In the genomic region with DNA sequence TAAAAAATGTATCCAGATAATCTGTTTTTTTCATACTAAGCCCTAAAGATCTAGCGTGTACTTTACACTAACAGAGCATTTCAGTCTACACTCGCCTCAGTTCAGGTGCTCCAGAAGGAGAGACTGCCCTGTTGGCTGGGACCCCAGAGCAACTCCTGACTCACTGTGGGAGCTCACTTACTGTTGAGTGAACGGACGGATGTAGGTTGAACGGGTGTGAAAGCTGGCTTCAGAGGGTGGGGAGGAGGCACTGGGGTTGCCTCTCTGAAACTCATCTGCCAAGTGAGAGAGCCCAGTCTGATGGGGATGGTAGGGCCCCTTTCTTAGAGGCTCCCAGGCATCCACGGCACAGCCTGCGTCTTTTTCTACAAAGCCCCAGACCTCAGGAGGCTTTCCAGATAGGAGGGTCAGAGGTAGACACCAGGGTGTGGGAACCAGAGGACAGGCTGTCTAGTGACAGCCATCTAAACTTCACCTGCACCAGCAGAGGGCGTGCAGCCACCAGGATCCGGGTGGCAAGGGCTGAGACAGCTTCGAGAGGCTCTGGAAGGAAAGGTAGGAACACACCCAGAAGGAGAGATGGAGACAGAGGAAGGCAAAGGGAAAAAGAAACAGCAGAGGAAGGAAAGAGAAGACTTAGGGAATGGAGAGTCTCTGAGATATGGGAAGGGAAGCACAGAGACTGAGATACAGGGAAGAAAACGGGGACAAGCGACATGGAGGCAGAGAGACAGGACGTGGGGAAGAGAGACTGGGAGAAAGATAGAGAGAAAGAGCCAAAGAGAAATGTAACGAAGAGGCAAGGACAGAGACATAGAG, we compare ENCODE assay signal across 8 cellular contexts. TPM values are rescaled to one million over a fixed set of nuclear protein-coding genes. Genes with fewer than 3 reads are reported as not detected.
DNase-seq lines count a peak whose midpoint lies in the region; ATAC-seq, FAIRE-seq and TF ChIP-seq lines count a peak whose summit lies in the region.

No MANE protein-coding gene starts in this region.

- TF ChIP-seq CTCF in endothelial cell of umbilical vein (IDR thresholded peaks at IDR 0.05; ENCODE audit: extremely low read depth in 1 of 2, insufficient read depth in 1 of 2, low read depth in 1 of 2, low read length in 2 of 2): peak; percentile 68 to 81

- intact Hi-C loops in endothelial cell of umbilical vein (cut with micrococcal nuclease): loop anchor here (1.0 to 2.0 kb wide), 2 partner anchors 29 to 52 kb away; a partner anchor contains a TSS

- dilution Hi-C loops in endothelial cell of umbilical vein (cut with MboI; ENCODE audit: extremely low pct_ligation_motif_present, low sequenced_read_pairs): no loop called here

- TF ChIP-seq POLR2A in endothelial cell of umbilical vein (IDR thresholded peaks at IDR 0.05; ENCODE audit: low read depth, low read length): no peak

- POLR2A ChIA-PET in endothelial cell of umbilical vein (lab: Charles Lee): no interaction called here

- peak; percentile 91 for FAIRE-seq in endothelial cell of umbilical vein (lab: Jason Lieb, UNC)

- H3K9ac ChIP-seq in NT2/D1 (ENCODE audit: insufficient read length, low read depth) (no peak overlapping the region), endothelial cell of umbilical vein (replicated peaks; ENCODE audit: extremely low read depth, insufficient read depth, low read length) (no peak overlapping the region)

- H3K4me1 ChIP-seq in NT2/D1 (ENCODE audit: insufficient read depth, insufficient read length) (peaks cover 14% of the 10 kb centered on the region), endothelial cell of umbilical vein (ENCODE audit: control insufficient read depth, extremely low read depth, insufficient read depth, low read length) (no peaks in the 10 kb centered on the region)

- H3K4me2 ChIP-seq in endothelial cell of umbilical vein (ENCODE audit: insufficient read depth, low read length): no peak overlapping the region

- H3K27me3 ChIP-seq in NT2/D1 (ENCODE audit: insufficient read depth, insufficient read length) (no peaks in the 10 kb centered on the region), endothelial cell of umbilical vein (ENCODE audit: control insufficient read depth in 2 of 2, insufficient read depth in 2 of 2, low read length in 2 of 2) (peaks cover 0 to 2% of the 10 kb centered on the region in 2 experiments)

- DNase-seq in DMS53 treated with DMSO at 0.1 percent for 48 hours (lab: John Stamatoyannopoulos, UW; ENCODE audit: unreplicated experiment) (peak; percentile 62), HT1080 (ENCODE audit: low read depth) (peak; percentile 62), NT2/D1 (ENCODE audit: low read depth, low spot score) (peak; percentile 40), endothelial cell of umbilical vein (ENCODE audit: low read depth, low spot score) (peak; percentile 55), myocyte (ENCODE audit: low read depth) (peak; percentile 80)
- DNase-seq in activated CD8-positive, alpha-beta memory T cell treated with anti-CD3 and anti-CD28 coated beads, Interleukin-2, amount 50 U/mL, for 24 hours (ENCODE audit: extremely low read depth): peak; percentile 29
- DNase-seq in stimulated activated CD8-positive, alpha-beta memory T cell treated with anti-CD3 and anti-CD28 coated beads, Interleukin-7, amount 100 ng/mL, for 24 hours (ENCODE audit: low read depth): peak; percentile 46

- no TSS peak for BruUV-seq in endothelial cell of umbilical vein (replicated peaks; lab: Mats Ljungman, UMichigan)

- CTCF ChIA-PET in endothelial cell of umbilical vein (lab: Charles Lee): interaction anchor here (0.6 to 1.9 kb wide), 17 partner anchors 13 to 155 kb away, joined by 3 to 11 read pairs (median 3); a partner anchor contains a TSS

- H3K9me3 ChIP-seq in NT2/D1 (ENCODE audit: insufficient read depth, low read length) (no peaks in the 10 kb centered on the region), endothelial cell of umbilical vein (replicated peaks; ENCODE audit: control insufficient read depth, insufficient read depth, low read length) (no peaks in the 10 kb centered on the region)

- H4K20me1 ChIP-seq in endothelial cell of umbilical vein (replicated peaks; ENCODE audit: control insufficient read depth, extremely low read depth, insufficient read depth, low read length): no peaks in the 10 kb centered on the region

- H3K79me2 ChIP-seq in endothelial cell of umbilical vein (ENCODE audit: control insufficient read depth, insufficient read depth, low read length): no peaks in the 10 kb centered on the region

- ATAC-seq in GM21529 (IDR thresholded peaks at IDR 0.05; ENCODE audit: unreplicated experiment): no peak

- no peak overlapping the region for H3K27ac ChIP-seq in endothelial cell of umbilical vein (ENCODE audit: insufficient read depth, low read depth, low read length)

- no peak overlapping the region for H2AFZ ChIP-seq in endothelial cell of umbilical vein (ENCODE audit: low read depth, low read length)

- no peaks in the 10 kb centered on the region for H3K9me1 ChIP-seq in endothelial cell of umbilical vein (replicated peaks; ENCODE audit: control insufficient read depth, extremely low read depth, insufficient read depth, low read length)

- H3K4me3 ChIP-seq in NT2/D1 (ENCODE audit: insufficient read length, low read depth) (no peak overlapping the region), endothelial cell of umbilical vein (replicated peaks in 1 of 3; ENCODE audit: insufficient read depth in 1 of 3, low read depth in 1 of 3, low read length in 3 of 3) (no peak overlapping the region)

- H3K36me3 ChIP-seq in NT2/D1 (ENCODE audit: insufficient read depth, insufficient read length, low read length): no peaks in the 10 kb centered on the region
- no peaks in the 10 kb centered on the region for H3K36me3 ChIP-seq in endothelial cell of umbilical vein (ENCODE audit: control insufficient read depth in 2 of 2, extremely low read depth in 1 of 2, insufficient read depth in 2 of 2, low read length in 2 of 2)

RNA-seq across cellular contexts. Expression of a gene that starts 3.7 kb away (rescaled TPM):
- total RNA-seq in HT1080 (2014; rRNA removed; shearing (Covaris generic)): not detected in 2 replicates
- not detected in 2 replicates for polyA plus RNA-seq in HT1080 (2015; cell fraction: cytosol; rRNA removed)
- polyA plus RNA-seq in HT1080 (2015; cell fraction: nucleus; rRNA removed): not detected in 2 replicates
- not detected in 2 replicates for total RNA-seq in endothelial cell of umbilical vein
- polyA plus RNA-seq in endothelial cell of umbilical vein: 0.03 TPM in 1 of 2 replicates, not detected in the other
- polyA plus RNA-seq in endothelial cell of umbilical vein (2011; cell fraction: cytosol; rRNA removed): 0.06 TPM in 1 of 2 replicates, not detected in the other
- not detected in 2 replicates for polyA plus RNA-seq in endothelial cell of umbilical vein (2011; cell fraction: nucleus; rRNA removed)
- polyA plus RNA-seq in endothelial cell of umbilical vein (2012): not detected in 2 replicates
- polyA minus RNA-seq in endothelial cell of umbilical vein: not detected in 2 replicates
- not detected for polyA minus RNA-seq in endothelial cell of umbilical vein (2011; cell fraction: cytosol; rRNA and poly(A)+ RNA removed)
- not detected in 2 replicates for polyA minus RNA-seq in endothelial cell of umbilical vein (2011; cell fraction: nucleus; rRNA and poly(A)+ RNA removed)
- not detected in 2 replicates for total RNA-seq in myocyte
- not detected for polyA plus RNA-seq in myocyte (2012)

RNA-seq across cellular contexts. Expression of a gene that starts 28.1 kb away (rescaled TPM):
- total RNA-seq in HT1080 (2014; rRNA removed; shearing (Covaris generic)): not detected in 2 replicates
- not detected in 2 replicates for polyA plus RNA-seq in HT1080 (2015; cell fraction: cytosol; rRNA removed)
- polyA plus RNA-seq in HT1080 (2015; cell fraction: nucleus; rRNA removed): not detected in 2 replicates
- total RNA-seq in endothelial cell of umbilical vein (not detected in 2 replicates), myocyte (0.36 and 2.4 TPM in 2 replicates)
- 0.21 and 0.35 TPM in 2 replicates for polyA plus RNA-seq in endothelial cell of umbilical vein
- polyA plus RNA-seq in endothelial cell of umbilical vein (2011; cell fraction: cytosol; rRNA removed): 0.17 and 0.35 TPM in 2 replicates
- 0.41 TPM in 1 of 2 replicates, not detected in the other for polyA plus RNA-seq in endothelial cell of umbilical vein (2011; cell fraction: nucleus; rRNA removed)
- 0.32 and 0.89 TPM in 2 replicates for polyA plus RNA-seq in endothelial cell of umbilical vein (2012)
- polyA minus RNA-seq in endothelial cell of umbilical vein: 0.29 TPM in 1 of 2 replicates, not detected in the other
- not detected for polyA minus RNA-seq in endothelial cell of umbilical vein (2011; cell fraction: cytosol; rRNA and poly(A)+ RNA removed)
- not detected in 2 replicates for polyA minus RNA-seq in endothelial cell of umbilical vein (2011; cell fraction: nucleus; rRNA and poly(A)+ RNA removed)
- 0.84 TPM for polyA plus RNA-seq in myocyte (2012)

RNA-seq across cellular contexts. Expression of a gene that starts 29.6 kb away (rescaled TPM):
- 6.5 and 7.6 TPM in 2 replicates for total RNA-seq in HT1080 (2014; rRNA removed; shearing (Covaris generic))
- 1.9 and 2.2 TPM in 2 replicates for polyA plus RNA-seq in HT1080 (2015; cell fraction: cytosol; rRNA removed)
- polyA plus RNA-seq in HT1080 (2015; cell fraction: nucleus; rRNA removed): 1.5 and 1.6 TPM in 2 replicates
- total RNA-seq in endothelial cell of umbilical vein (89.4 and 93.3 TPM in 2 replicates), myocyte (43.8 and 45.3 TPM in 2 replicates)
- polyA plus RNA-seq in endothelial cell of umbilical vein: 60.3 and 60.9 TPM in 2 replicates
- 57.3 and 61.7 TPM in 2 replicates for polyA plus RNA-seq in endothelial cell of umbilical vein (2011; cell fraction: cytosol; rRNA removed)
- polyA plus RNA-seq in endothelial cell of umbilical vein (2011; cell fraction: nucleus; rRNA removed): 61.3 and 76.0 TPM in 2 replicates
- polyA plus RNA-seq in endothelial cell of umbilical vein (2012): 81.7 and 84.9 TPM in 2 replicates
- polyA minus RNA-seq in endothelial cell of umbilical vein: 65.8 and 75.7 TPM in 2 replicates
- polyA minus RNA-seq in endothelial cell of umbilical vein (2011; cell fraction: cytosol; rRNA and poly(A)+ RNA removed): 9.7 TPM
- polyA minus RNA-seq in endothelial cell of umbilical vein (2011; cell fraction: nucleus; rRNA and poly(A)+ RNA removed): 30.4 and 32.5 TPM in 2 replicates
- 34.8 TPM for polyA plus RNA-seq in myocyte (2012)

RNA-seq across cellular contexts. Expression of a gene that starts 31.5 kb away (rescaled TPM):
- not detected in 2 replicates for total RNA-seq in HT1080 (2014; rRNA removed; shearing (Covaris generic))
- not detected in 2 replicates for polyA plus RNA-seq in HT1080 (2015; cell fraction: cytosol; rRNA removed)
- polyA plus RNA-seq in HT1080 (2015; cell fraction: nucleus; rRNA removed): not detected in 2 replicates
- total RNA-seq in endothelial cell of umbilical vein (not detected in 2 replicates), myocyte (not detected in 2 replicates)
- polyA plus RNA-seq in endothelial cell of umbilical vein: not detected in 2 replicates
- not detected in 2 replicates for polyA plus RNA-seq in endothelial cell of umbilical vein (2011; cell fraction: cytosol; rRNA removed)
- not detected in 2 replicates for polyA plus RNA-seq in endothelial cell of umbilical vein (2011; cell fraction: nucleus; rRNA removed)
- polyA plus RNA-seq in endothelial cell of umbilical vein (2012): not detected in 2 replicates
- polyA minus RNA-seq in endothelial cell of umbilical vein: not detected in 2 replicates
- polyA minus RNA-seq in endothelial cell of umbilical vein (2011; cell fraction: cytosol; rRNA and poly(A)+ RNA removed): not detected
- polyA minus RNA-seq in endothelial cell of umbilical vein (2011; cell fraction: nucleus; rRNA and poly(A)+ RNA removed): not detected in 2 replicates
- polyA plus RNA-seq in myocyte (2012): not detected

RNA-seq across cellular contexts. Expression of a gene that starts 33.4 kb away (rescaled TPM):
- total RNA-seq in HT1080 (2014; rRNA removed; shearing (Covaris generic)): not detected in 2 replicates
- polyA plus RNA-seq in HT1080 (2015; cell fraction: cytosol; rRNA removed): not detected in 2 replicates
- not detected in 2 replicates for polyA plus RNA-seq in HT1080 (2015; cell fraction: nucleus; rRNA removed)
- not detected in 2 replicates for total RNA-seq in endothelial cell of umbilical vein
- not detected in 2 replicates for polyA plus RNA-seq in endothelial cell of umbilical vein
- polyA plus RNA-seq in endothelial cell of umbilical vein (2011; cell fraction: cytosol; rRNA removed): not detected in 2 replicates
- polyA plus RNA-seq in endothelial cell of umbilical vein (2011; cell fraction: nucleus; rRNA removed): not detected in 2 replicates
- not detected in 2 replicates for polyA plus RNA-seq in endothelial cell of umbilical vein (2012)
- not detected in 2 replicates for polyA minus RNA-seq in endothelial cell of umbilical vein
- not detected for polyA minus RNA-seq in endothelial cell of umbilical vein (2011; cell fraction: cytosol; rRNA and poly(A)+ RNA removed)
- polyA minus RNA-seq in endothelial cell of umbilical vein (2011; cell fraction: nucleus; rRNA and poly(A)+ RNA removed): not detected in 2 replicates
- not detected in 2 replicates for total RNA-seq in myocyte
- polyA plus RNA-seq in myocyte (2012): not detected

Comparison
In these comparisons a context has a peak if more than half of its experiments do, and no peak if none do; other contexts are left out.
1. DNase-seq: peak in every context shown above with its lines; median percentile 80 in myocyte; 62 in DMS53 treated with DMSO at 0.1 percent for 48 hours; 62 in HT1080; 55 in endothelial cell of umbilical vein; 46 in stimulated activated CD8-positive, alpha-beta memory T cell treated with anti-CD3 and anti-CD28 coated beads, Interleukin-7, amount 100 ng/mL, for 24 hours; 40 in NT2/D1; 29 in activated CD8-positive, alpha-beta memory T cell treated with anti-CD3 and anti-CD28 coated beads, Interleukin-2, amount 50 U/mL, for 24 hours.